Comparison of ENCODE assay signal across 14 cellular contexts in the genomic region with DNA sequence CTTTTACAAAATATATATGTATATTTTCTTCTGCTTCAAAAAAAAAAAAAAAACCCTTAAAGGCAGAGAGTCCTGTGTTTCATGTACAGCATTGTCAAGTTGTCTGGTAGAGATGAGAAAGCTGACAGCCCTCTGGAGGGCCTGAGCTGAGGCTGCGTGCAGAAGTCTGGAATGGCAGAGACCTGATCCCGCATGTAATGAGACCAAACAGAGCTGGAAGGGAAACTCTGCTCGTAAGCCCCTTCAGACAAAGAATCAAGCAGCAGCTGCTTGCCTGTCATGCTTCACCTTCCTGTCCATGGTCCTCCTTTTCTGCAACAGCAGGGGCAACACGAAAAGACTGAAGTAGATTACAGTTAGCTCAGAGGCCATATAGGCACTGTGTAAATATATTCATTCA.
"Had no signal": no experiment of that assay in that cellular context is flagged by ENCODE, and none has a peak within 500 bp of the region (broad histone marks: within the 10 kb centered on the region; RNA-seq: fewer than 3 reads in every experiment).

No MANE protein-coding gene starts in this region.

- H3K27me3 Mint-ChIP-seq: natural killer cell treated with Interleukin-12 subunit alpha and Interleukin-12 subunit beta and Interleukin-15 and Interleukin-18, amount 100 ng/mL, for 72 hours had no signal

- H3K9me3 Mint-ChIP-seq: activated T-cell treated with anti-CD3 and anti-CD28 coated beads, Interleukin-2, amount 50 U/mL, for 4 hours had no signal

- H3K9me3 ChIP-seq: left lung, ovary, thyroid gland had no signal

- H3K27ac Mint-ChIP-seq: activated naive CD4-positive, alpha-beta T cell treated with anti-CD3 and anti-CD28 coated beads, Interleukin-2, amount 50 U/mL, for 72 hours; natural killer cell treated with Interleukin-12 subunit alpha and Interleukin-12 subunit beta and Interleukin-15 and Interleukin-18, amount 100 ng/mL, for 72 hours had no signal

- H3K27me3 ChIP-seq: brain microvascular endothelial cell, left lung, ovary, thyroid gland had no signal

- H3K4me1 ChIP-seq: left lung, thyroid gland had no signal

- ATAC-seq: activated naive CD4-positive, alpha-beta T cell treated with anti-CD3 and anti-CD28 coated beads, Interleukin-2, amount 50 U/mL, for 72 hours; activated T-cell treated with anti-CD3 and anti-CD28 coated beads, Interleukin-2, amount 50 U/mL, for 4 hours; esophagus mucosa; left lung; natural killer cell treated with Interleukin-12 subunit alpha and Interleukin-12 subunit beta and Interleukin-15 and Interleukin-18, amount 100 ng/mL, for 72 hours had no signal

- H3K27ac ChIP-seq: brain microvascular endothelial cell, left lung, ovary, thyroid gland had no signal

- H3K4me3 Mint-ChIP-seq: activated T-cell treated with anti-CD3 and anti-CD28 coated beads, Interleukin-2, amount 50 U/mL, for 4 hours; natural killer cell treated with Interleukin-12 subunit alpha and Interleukin-12 subunit beta and Interleukin-15 and Interleukin-18, amount 100 ng/mL, for 72 hours had no signal

- H3K36me3 ChIP-seq: brain microvascular endothelial cell, left lung, ovary, thyroid gland had no signal

- DNase-seq: activated CD4-positive, alpha-beta T cell treated with anti-CD3 and anti-CD28 coated beads for 1 hour; activated CD4-positive, alpha-beta T cell treated with anti-CD3 and anti-CD28 coated beads, Interleukin-2, amount 50 U/mL, for 48 hours; activated effector memory CD4-positive, alpha-beta T cell treated with anti-CD3 and anti-CD28 coated beads, Interleukin-2, amount 50 U/mL, for 16 hours; activated T-cell treated with anti-CD3 and anti-CD28 coated beads, Interleukin-2, amount 50 U/mL, for 4 hours; amygdala; brain microvascular endothelial cell; dermis blood vessel endothelial cell; left lung; ovary; T-helper 9 cell; thyroid gland had no signal

- H3K4me3 ChIP-seq: left lung, ovary, thyroid gland had no signal

- H3K36me3 Mint-ChIP-seq: activated naive CD4-positive, alpha-beta T cell treated with anti-CD3 and anti-CD28 coated beads, Interleukin-2, amount 50 U/mL, for 72 hours; natural killer cell treated with Interleukin-12 subunit alpha and Interleukin-12 subunit beta and Interleukin-15 and Interleukin-18, amount 100 ng/mL, for 72 hours had no signal
